8 cellular contexts compared by ENCODE assay signal in the genomic region with DNA sequence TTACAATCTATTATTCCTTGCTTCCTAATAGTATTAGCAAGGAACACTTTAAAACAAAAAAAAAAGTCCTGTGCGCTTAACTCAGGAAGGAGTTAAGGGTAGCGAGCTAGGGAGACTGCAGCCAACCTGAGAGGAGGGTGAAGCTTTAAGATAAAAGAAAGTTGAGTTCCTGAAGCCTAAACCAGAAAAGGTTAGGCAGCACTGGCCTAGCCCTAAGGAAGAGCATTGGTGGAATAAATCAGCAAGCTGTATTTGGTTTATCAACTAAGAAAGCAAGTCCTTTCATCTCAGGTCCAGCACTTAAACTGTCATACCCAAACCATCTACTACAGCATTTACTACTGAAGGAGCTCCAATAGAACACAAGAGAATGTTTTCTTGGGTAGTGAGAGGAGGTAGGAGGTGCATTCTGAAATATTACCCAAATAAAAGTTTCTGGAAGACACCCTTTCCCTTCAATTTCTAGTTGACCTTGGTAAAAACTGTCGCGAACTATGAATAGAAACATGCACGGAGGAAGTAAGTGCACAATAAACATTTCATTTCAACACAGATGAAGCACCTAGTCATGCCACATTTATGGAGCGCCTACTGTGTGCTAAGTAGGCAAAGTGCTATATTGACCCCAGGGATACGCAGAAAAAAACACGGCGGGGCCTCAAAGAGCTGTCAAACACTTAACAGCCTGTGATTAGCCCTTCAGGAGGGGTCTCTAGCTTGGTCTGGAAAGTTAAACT. TPM values are rescaled to one million over a fixed set of nuclear protein-coding genes. Genes with fewer than 3 reads are reported as not detected.
DNase-seq lines count a peak whose midpoint lies in the region; ATAC-seq and TF ChIP-seq lines count a peak whose summit lies in the region.

No MANE protein-coding gene starts in this region.

- intact Hi-C loops in breast epithelium (cut with DNase I; ENCODE audit: low total_unique reads), result no loop called here

- DNase-seq in AG10803 (ENCODE audit: low read depth) (no peak), breast epithelium (ENCODE audit: low spot score in 2 of 2) (no peak), Ammon's horn (ENCODE audit: low spot score) (no peak), left lobe of liver (ENCODE audit: low spot score) (no peak), D341Med (ENCODE audit: low spot score) (no peak)

- no peaks in the 10 kb centered on the region for H3K27me3 ChIP-seq in breast epithelium
- H3K27me3 ChIP-seq in mononuclear cell (ENCODE audit: insufficient read depth, low read length), result no peaks in the 10 kb centered on the region

- H3K4me3 ChIP-seq in AG10803 (ENCODE audit: low read length) (peak overlapping the region; percentile 77), breast epithelium (peak overlapping the region; percentile 81 to 88 (median 82)), mononuclear cell (ENCODE audit: low read length) (peak overlapping the region; percentile 63)

- H3K4me1 ChIP-seq in breast epithelium (peaks cover 0 to 4% of the 10 kb centered on the region in 2 donors), mononuclear cell (ENCODE audit: insufficient read depth, low read length) (peaks cover 19% of the 10 kb centered on the region)

- ATAC-seq in HG03354 (IDR thresholded peaks at IDR 0.05; ENCODE audit: poor library complexity, severe bottlenecking, unreplicated experiment) (peak; percentile 0), HG02852 (IDR thresholded peaks at IDR 0.05; ENCODE audit: unreplicated experiment) (no peak), left lobe of liver (no peak)

- H3K36me3 ChIP-seq in breast epithelium, result no peaks in the 10 kb centered on the region

- H3K27ac ChIP-seq in breast epithelium, result peak overlapping the region; percentile 84 to 95

- no peak for TF ChIP-seq POLR2A in breast epithelium (IDR thresholded peaks at IDR 0.05)

- H3K9me3 ChIP-seq in breast epithelium (no peaks in the 10 kb centered on the region), mononuclear cell (ENCODE audit: low read depth, low read length) (no peaks in the 10 kb centered on the region)

- TF ChIP-seq CTCF in AG10803 (conservative IDR thresholded peaks at IDR 0.05; ENCODE audit: low read length), result no peak
- no peak for TF ChIP-seq CTCF in breast epithelium (IDR thresholded peaks at IDR 0.05)

RNA-seq across cellular contexts. Expression of gene GLRX2, which starts 1.3 kb away (rescaled TPM):
- total RNA-seq in breast epithelium, result 1 to 10 TPM; 6.2 to 8.0 (median 6.9) TPM
- total RNA-seq in mononuclear cell, result 2.3 TPM
- 13.2 TPM for total RNA-seq in left lobe of liver

RNA-seq across cellular contexts. Expression of gene CDC73, which starts 17.9 kb away (rescaled TPM):
- total RNA-seq in breast epithelium (10 to 100 TPM; 36.1 to 52.0 (median 49.6) TPM), mononuclear cell (40.2 TPM), left lobe of liver (17.9 TPM)

RNA-seq across cellular contexts. Expression of gene RO60, which starts 44.5 kb away (rescaled TPM):
- total RNA-seq in breast epithelium (100 to 1,000 TPM in 1 of 3 donors, 10 to 100 TPM in 2; 91.4 to 116 (median 95.1) TPM), mononuclear cell (105 TPM), left lobe of liver (21.4 TPM)

RNA-seq across cellular contexts. Expression of gene UCHL5, which starts 44.8 kb away (rescaled TPM):
- 10 to 100 TPM; 32.8 to 45.2 (median 38.3) TPM for total RNA-seq in breast epithelium
- total RNA-seq in mononuclear cell, result 19.7 TPM
- 15.2 TPM for total RNA-seq in left lobe of liver
